ENCODE assay signal across 1 cellular context in genomic region chr12:83793616-83794015, GRCh38.
TF ChIP-seq lines count a peak whose summit lies in the region.

No MANE protein-coding gene starts in this region.

TF ChIP-seq in liver, 16 proteins besides CTCF, POLR2A, EP300 and RAD21 (continued from another document):
- TF ChIP-seq, protein P1, sequence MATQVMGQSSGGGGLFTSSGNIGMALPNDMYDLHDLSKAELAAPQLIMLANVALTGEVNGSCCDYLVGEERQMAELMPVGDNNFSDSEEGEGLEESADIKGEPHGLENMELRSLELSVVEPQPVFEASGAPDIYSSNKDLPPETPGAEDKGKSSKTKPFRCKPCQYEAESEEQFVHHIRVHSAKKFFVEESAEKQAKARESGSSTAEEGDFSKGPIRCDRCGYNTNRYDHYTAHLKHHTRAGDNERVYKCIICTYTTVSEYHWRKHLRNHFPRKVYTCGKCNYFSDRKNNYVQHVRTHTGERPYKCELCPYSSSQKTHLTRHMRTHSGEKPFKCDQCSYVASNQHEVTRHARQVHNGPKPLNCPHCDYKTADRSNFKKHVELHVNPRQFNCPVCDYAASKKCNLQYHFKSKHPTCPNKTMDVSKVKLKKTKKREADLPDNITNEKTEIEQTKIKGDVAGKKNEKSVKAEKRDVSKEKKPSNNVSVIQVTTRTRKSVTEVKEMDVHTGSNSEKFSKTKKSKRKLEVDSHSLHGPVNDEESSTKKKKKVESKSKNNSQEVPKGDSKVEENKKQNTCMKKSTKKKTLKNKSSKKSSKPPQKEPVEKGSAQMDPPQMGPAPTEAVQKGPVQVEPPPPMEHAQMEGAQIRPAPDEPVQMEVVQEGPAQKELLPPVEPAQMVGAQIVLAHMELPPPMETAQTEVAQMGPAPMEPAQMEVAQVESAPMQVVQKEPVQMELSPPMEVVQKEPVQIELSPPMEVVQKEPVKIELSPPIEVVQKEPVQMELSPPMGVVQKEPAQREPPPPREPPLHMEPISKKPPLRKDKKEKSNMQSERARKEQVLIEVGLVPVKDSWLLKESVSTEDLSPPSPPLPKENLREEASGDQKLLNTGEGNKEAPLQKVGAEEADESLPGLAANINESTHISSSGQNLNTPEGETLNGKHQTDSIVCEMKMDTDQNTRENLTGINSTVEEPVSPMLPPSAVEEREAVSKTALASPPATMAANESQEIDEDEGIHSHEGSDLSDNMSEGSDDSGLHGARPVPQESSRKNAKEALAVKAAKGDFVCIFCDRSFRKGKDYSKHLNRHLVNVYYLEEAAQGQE (IDR thresholded peaks at IDR 0.05): no peak
- peak in 1 of 2 donors; percentile 46 for TF ChIP-seq RXRA (IDR thresholded peaks at IDR 0.05)
- no peak for TF ChIP-seq FOXA2 (IDR thresholded peaks at IDR 0.05)
- TF ChIP-seq, protein P2, sequence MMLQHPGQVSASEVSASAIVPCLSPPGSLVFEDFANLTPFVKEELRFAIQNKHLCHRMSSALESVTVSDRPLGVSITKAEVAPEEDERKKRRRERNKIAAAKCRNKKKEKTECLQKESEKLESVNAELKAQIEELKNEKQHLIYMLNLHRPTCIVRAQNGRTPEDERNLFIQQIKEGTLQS (IDR thresholded peaks at IDR 0.05): no peak
- TF ChIP-seq MAX (IDR thresholded peaks at IDR 0.05): no peak
- no peak for TF ChIP-seq FOXA1 (IDR thresholded peaks at IDR 0.05)
- TF ChIP-seq GABPA (IDR thresholded peaks at IDR 0.05 in 1 of 2, conservative IDR thresholded peaks at IDR 0.05 in 1 of 2): no peak
- TF ChIP-seq JUND (IDR thresholded peaks at IDR 0.05): peak in 1 of 2 donors; percentile 48
- no peak for TF ChIP-seq SP1 (IDR thresholded peaks at IDR 0.05)
- no peak for TF ChIP-seq HNF4G (IDR thresholded peaks at IDR 0.05)
- peak; percentile 44 to 58 for TF ChIP-seq HNF4A (conservative IDR thresholded peaks at IDR 0.05)
- TF ChIP-seq EGR1 (IDR thresholded peaks at IDR 0.05; ENCODE audit: low read depth in 2 of 2): no peak
- TF ChIP-seq YY1 (IDR thresholded peaks at IDR 0.05): peak; percentile 22
- no peak for TF ChIP-seq NR2F2 (IDR thresholded peaks at IDR 0.05)
TF ChIP-seq in liver: peak in this region for 4.
